In the genomic region with DNA sequence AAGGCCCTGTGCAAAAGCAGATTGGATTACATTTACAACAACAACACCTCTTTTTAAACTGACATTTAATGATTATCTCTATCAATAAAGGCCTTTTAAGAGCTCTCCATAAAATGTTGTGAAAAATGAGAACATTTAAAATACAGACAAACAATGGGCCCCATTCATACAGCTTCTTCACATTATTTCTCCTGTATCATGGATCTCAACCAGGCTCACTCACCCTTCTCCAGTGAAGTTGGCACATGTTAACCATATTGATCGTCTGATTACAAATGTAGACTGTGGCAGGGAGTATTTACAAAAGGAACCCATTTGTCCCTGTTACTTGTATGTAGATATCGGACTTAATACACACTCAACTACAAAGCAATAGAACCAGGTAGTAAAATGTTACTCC, we compare ENCODE assay signal across 17 cellular contexts.
DNase-seq lines count a peak whose midpoint lies in the region; ATAC-seq and TF ChIP-seq lines count a peak whose summit lies in the region.
"Had no signal": no experiment of that assay in that cellular context is flagged by ENCODE, and none has a peak within 500 bp of the region (broad histone marks: within the 10 kb centered on the region; RNA-seq: fewer than 3 reads in every experiment).

No MANE protein-coding gene starts in this region.

- no peaks in the 10 kb centered on the region for H3K27me3 ChIP-seq in CD4-positive, alpha-beta T cell (ENCODE audit: control insufficient read depth, insufficient read depth, low read length)
- peaks cover 20% of the 10 kb centered on the region for H3K27me3 ChIP-seq in HAP-1 (ENCODE audit: low read depth)
- H3K27me3 ChIP-seq: testis had no signal

- in situ Hi-C loops in HAP-1 (cut with MboI; ENCODE audit: low sequenced_read_pairs): no loop called here

- peaks cover 9% of the 10 kb centered on the region for H3K9me3 Mint-ChIP-seq in CD4-positive, alpha-beta T cell

- H3K36me3 Mint-ChIP-seq in CD4-positive, alpha-beta T cell (ENCODE audit: low read depth): peaks cover 20% of the 10 kb centered on the region

- H3K4me3 ChIP-seq in HAP-1: no peak overlapping the region
- H3K4me3 ChIP-seq: K562, testis had no signal

- H3K4me1 Mint-ChIP-seq in CD4-positive, alpha-beta T cell (ENCODE audit: low read depth): peaks cover 57% of the 10 kb centered on the region

- H3K36me3 ChIP-seq in HAP-1 (replicated peaks): no peaks in the 10 kb centered on the region

- ATAC-seq in CD4-positive, alpha-beta T cell (ENCODE audit: poor library complexity): no peak
- ATAC-seq: activated T-cell treated with anti-CD3 and anti-CD28 coated beads, Interleukin-2, amount 50 U/mL, for 72 hours; K562; left ventricle myocardium superior had no signal

- no peaks in the 10 kb centered on the region for H3K4me1 ChIP-seq in HAP-1

- H3K27me3 Mint-ChIP-seq in CD4-positive, alpha-beta T cell: no peaks in the 10 kb centered on the region

- H3K9me3 ChIP-seq in CD4-positive, alpha-beta T cell (ENCODE audit: control insufficient read depth, low read length): peaks cover 6% of the 10 kb centered on the region
- no peaks in the 10 kb centered on the region for H3K9me3 ChIP-seq in HAP-1
- H3K9me3 ChIP-seq: testis had no signal

- H3K27ac ChIP-seq in CD4-positive, alpha-beta T cell (ENCODE audit: low read depth, low read length): no peak overlapping the region
- H3K27ac ChIP-seq: parathyroid adenoma, testis, VCaP had no signal

- H3K27ac Mint-ChIP-seq in CD4-positive, alpha-beta T cell: peak overlapping the region; percentile 90
- H3K27ac Mint-ChIP-seq: activated T-cell treated with anti-CD3 and anti-CD28 coated beads, Interleukin-2, amount 50 U/mL, for 72 hours had no signal

- CTCF ChIA-PET in CD4-positive, alpha-beta T cell (lab: Charles Lee): interaction anchor here (1.3 kb wide), 1 partner anchor 11 kb away, joined by 3 read pairs; no protein-coding TSS in a partner anchor

- no peak for DNase-seq in CD4-positive, alpha-beta T cell
- DNase-seq in NCI-H1048 (lab: John Stamatoyannopoulos, UW): peak; percentile 17
- DNase-seq in NCI-H345 treated with DMSO at 0.1 percent for 48 hours (lab: John Stamatoyannopoulos, UW; ENCODE audit: unreplicated experiment): peak; percentile 92
- peak; percentile 71 for DNase-seq in foreskin melanocyte
- DNase-seq in HAP-1 (ENCODE audit: low spot score in 2 of 2): no peak
- no peak for DNase-seq in germinal center (ENCODE audit: low spot score)
- DNase-seq in GM20000 (ENCODE audit: low spot score): no peak
- DNase-seq in midbrain (lab: John Stamatoyannopoulos, UW): no peak
- DNase-seq: activated T-cell treated with anti-CD3 and anti-CD28 coated beads, Interleukin-2, amount 50 U/mL, for 72 hours; caudate nucleus; GF-D8; left ventricle myocardium superior; small intestine; testis had no signal

- POLR2A ChIA-PET in CD4-positive, alpha-beta T cell (lab: Charles Lee): interaction anchor here (4.1 to 5.6 kb wide), 2 partner anchors 33 to 221 kb away, joined by 47 to 86 read pairs; a partner anchor contains a TSS

- intact Hi-C loops in CD4-positive, alpha-beta T cell (cut with DNase I, micrococcal nuclease): no loop called here

- peak overlapping the region; percentile 6 for H3K4me3 Mint-ChIP-seq in CD4-positive, alpha-beta T cell
- H3K4me3 Mint-ChIP-seq: activated T-cell treated with anti-CD3 and anti-CD28 coated beads, Interleukin-2, amount 50 U/mL, for 72 hours had no signal

- no peak for TF ChIP-seq CTCF in CD4-positive, alpha-beta T cell (IDR thresholded peaks at IDR 0.05)
- TF ChIP-seq CTCF in GM20000 (IDR thresholded peaks at IDR 0.05; ENCODE audit: extremely low read depth, missing control alignments): no peak

Comparison
In these comparisons a context has a peak if more than half of its experiments do, and no peak if none do; other contexts are left out.
1. DNase-seq: peak in NCI-H1048 (single experiment), NCI-H345 treated with DMSO at 0.1 percent for 48 hours (single experiment) and foreskin melanocyte (single experiment); none in CD4-positive, alpha-beta T cell (0 of 10), HAP-1 (0 of 2), germinal center (single experiment), GM20000 (single experiment) and midbrain (single experiment).